In the genomic region with DNA sequence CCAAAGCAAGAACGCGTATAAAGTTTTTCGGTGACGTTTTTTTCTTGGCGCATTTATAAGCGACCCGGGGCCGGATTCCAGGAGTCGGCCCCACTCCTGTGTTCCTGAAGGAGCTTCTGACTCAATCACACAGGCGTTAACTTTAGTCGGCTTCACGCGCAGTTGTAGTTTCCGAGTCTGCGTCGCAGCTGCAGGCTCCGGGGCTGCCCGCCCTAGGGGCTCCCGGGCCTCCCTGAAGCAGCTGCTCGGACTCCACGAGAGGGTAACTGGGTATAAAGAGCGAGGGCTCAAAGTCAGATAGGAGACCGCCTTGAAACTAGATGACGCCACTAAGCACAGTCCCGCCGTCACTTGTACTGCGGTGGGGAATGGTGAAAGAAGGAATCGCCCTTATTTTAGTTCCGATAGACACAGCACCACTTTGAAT, we compare ENCODE assay signal across 8 cellular contexts. TPM values are rescaled to one million over a fixed set of nuclear protein-coding genes. Genes with fewer than 3 reads are reported as not detected.
A peak's percentile ranks its signal among the peaks of the same experiment; 100 is the strongest.
DNase-seq lines count a peak whose midpoint lies in the region; ATAC-seq and TF ChIP-seq lines count a peak whose summit lies in the region.

No MANE protein-coding gene starts in this region.

- TF ChIP-seq CTCF in adrenal gland (IDR thresholded peaks at IDR 0.05) (no peak), sigmoid colon (IDR thresholded peaks at IDR 0.05) (no peak)

- intact Hi-C loops in adrenal gland (cut with DNase I): no loop called here
- intact Hi-C loops in sigmoid colon (cut with DNase I): loop anchor here (1.0 kb wide), 2 partner anchors 10 to 21 kb away; partner anchors contain the start of genes PHF13 and THAP3

- DNase-seq in SK-N-MC (ENCODE audit: low read depth, low spot score): no peak
- DNase-seq in adrenal gland: peak; percentile 63 to 84 (median 71)
- peak; percentile 57 for DNase-seq in hepatic stellate cell (ENCODE audit: low spot score)
- DNase-seq in sigmoid colon: peak; percentile 89
- DNase-seq in NCI-H2107 treated with DMSO at 0.1 percent for 48 hours (lab: John Stamatoyannopoulos, UW; ENCODE audit: unreplicated experiment): no peak

- H3K9me3 ChIP-seq in SK-N-MC (ENCODE audit: low read depth, low read length): no peaks in the 10 kb centered on the region
- no peaks in the 10 kb centered on the region for H3K9me3 ChIP-seq in adrenal gland (replicated peaks in 1 of 3)
- no peaks in the 10 kb centered on the region for H3K9me3 ChIP-seq in sigmoid colon

- TF ChIP-seq EP300 in sigmoid colon (IDR thresholded peaks at IDR 0.05): no peak

- peak in 1 of 2 donors; percentile 7 for TF ChIP-seq POLR2A in adrenal gland (IDR thresholded peaks at IDR 0.05)
- TF ChIP-seq POLR2A in sigmoid colon (IDR thresholded peaks at IDR 0.05): no peak

- H3K4me3 ChIP-seq in SK-N-MC (peak overlapping the region; percentile 93), adrenal gland (peak overlapping the region in 3 of 4 donors; percentile 46 to 71 (median 58)), sigmoid colon (peak overlapping the region; percentile 77 to 96 (median 89))

- peak overlapping the region; percentile 60 for H3K9ac ChIP-seq in SK-N-MC (ENCODE audit: insufficient read length)

- H3K36me3 ChIP-seq in SK-N-MC (ENCODE audit: insufficient read depth, low read length) (no peaks in the 10 kb centered on the region; the same call in 1 of the 2 replicates), adrenal gland (replicated peaks in 1 of 2) (peaks cover 0 to 11% of the 10 kb centered on the region in 2 donors), sigmoid colon (peaks cover 0 to 11% (median 8%) of the 10 kb centered on the region in 4 donors)

- H3K27me3 ChIP-seq in adrenal gland (no peaks in the 10 kb centered on the region), sigmoid colon (no peaks in the 10 kb centered on the region)

- H3K4me1 ChIP-seq in adrenal gland (replicated peaks in 1 of 2): peaks cover 28 to 39% of the 10 kb centered on the region in 2 donors
- H3K4me1 ChIP-seq in sigmoid colon: peaks cover 0 to 54% (median 49%) of the 10 kb centered on the region in 4 donors

- ATAC-seq in GM18498 (IDR thresholded peaks at IDR 0.05; ENCODE audit: unreplicated experiment): peak; percentile 11
- ATAC-seq in HG03025 (IDR thresholded peaks at IDR 0.05; ENCODE audit: low FRiP score, unreplicated experiment): peak; percentile 21
- ATAC-seq in HG03039 (IDR thresholded peaks at IDR 0.05; ENCODE audit: unreplicated experiment): no peak

- H3K27ac ChIP-seq in SK-N-MC (peak overlapping the region; percentile 61; the same call in 1 of the 2 replicates), adrenal gland (peak overlapping the region; percentile 80 to 99 (median 98)), sigmoid colon (peak overlapping the region; percentile 97 to 99 (median 98))

- WGBS in adrenal gland, 4 donors: 0 to 1% (median 0%) methylated on average over 11 to 29 of the region's 29 CpGs
- 1% methylated on average over 29 of the region's 29 CpGs for WGBS in sigmoid colon, 2 donors

RNA-seq across cellular contexts. Expression of gene KLHL21, which starts 0.8 kb away (rescaled TPM):
- total RNA-seq in adrenal gland (100 to 1,000 TPM in 2 of 8 donors, 10 to 100 TPM in 6; 34.2 to 108 (median 62.1) TPM), sigmoid colon (10 to 100 TPM; 54.0 to 83.6 (median 73.2) TPM)
- polyA plus RNA-seq in adrenal gland (10 to 100 TPM; 11.7 to 19.1 (median 12.9) TPM), sigmoid colon (10 to 100 TPM in 1 of 3 donors, 1 to 10 TPM in 2; 4.8 to 12.0 (median 5.1) TPM)

RNA-seq across cellular contexts. Expression of gene PHF13, which starts 10.1 kb away (rescaled TPM):
- total RNA-seq in adrenal gland (10 to 100 TPM in 7 of 8 donors, 1 to 10 TPM in 1; 8.7 to 20.1 (median 13.9) TPM), sigmoid colon (10 to 100 TPM; 12.5 to 19.4 (median 15.9) TPM)
- polyA plus RNA-seq in adrenal gland (10 to 100 TPM in 2 of 3 donors, 1 to 10 TPM in 1; 4.7 to 14.8 (median 11.2) TPM), sigmoid colon (1 to 10 TPM; 3.9 to 6.7 (median 4.2) TPM)

RNA-seq across cellular contexts. Expression of gene THAP3, which starts 21.2 kb away (rescaled TPM):
- total RNA-seq in adrenal gland: 10 to 100 TPM; 16.2 to 45.6 (median 34.5) TPM
- polyA plus RNA-seq in adrenal gland: 10 to 100 TPM; 11.1 to 65.6 (median 37.6) TPM
- 10 to 100 TPM; 22.7 to 30.6 (median 26.6) TPM for total RNA-seq in sigmoid colon
- 10 to 100 TPM; 12.6 to 20.5 (median 15.3) TPM for polyA plus RNA-seq in sigmoid colon

RNA-seq across cellular contexts. Expression of gene ZBTB48, which starts 23.6 kb away (rescaled TPM):
- total RNA-seq in adrenal gland: 10 to 100 TPM in 7 of 8 donors, 1 to 10 TPM in 1; 9.5 to 50.9 (median 26.3) TPM
- polyA plus RNA-seq in adrenal gland: 100 to 1,000 TPM in 2 of 3 donors, 1 to 10 TPM in 1; 6.8 to 245 (median 186) TPM
- total RNA-seq in sigmoid colon: 10 to 100 TPM; 14.4 to 26.8 (median 16.3) TPM
- 10 to 100 TPM; 15.0 to 31.3 (median 23.4) TPM for polyA plus RNA-seq in sigmoid colon

RNA-seq across cellular contexts. Expression of gene TAS1R1, which starts 48.3 kb away (rescaled TPM):
- total RNA-seq in adrenal gland (under 1 TPM in 4 of 8 donors, not detected in 4; 0.11 to 0.83 (median 0.47) TPM), sigmoid colon (under 1 TPM in 1 of 4 donors, not detected in 3; 0.36 TPM)
- polyA plus RNA-seq in adrenal gland (under 1 TPM; 0.27 to 0.40 (median 0.37) TPM), sigmoid colon (under 1 TPM in 1 of 3 donors, not detected in 2; 0.10 TPM)

Comparison
In these comparisons a context has a peak if more than half of its experiments do, and no peak if none do; other contexts are left out.
1. DNase-seq: peak in adrenal gland (7 of 7), hepatic stellate cell (single experiment) and sigmoid colon (single experiment); none in SK-N-MC (single experiment) and NCI-H2107 treated with DMSO at 0.1 percent for 48 hours (single experiment).
2. Peak in every context shown above with its lines, with median percentiles within 50 percentile points of each other: H3K27ac ChIP-seq and H3K4me3 ChIP-seq.